Comparison of ENCODE assay signal across 8 cellular contexts in the genomic region with DNA sequence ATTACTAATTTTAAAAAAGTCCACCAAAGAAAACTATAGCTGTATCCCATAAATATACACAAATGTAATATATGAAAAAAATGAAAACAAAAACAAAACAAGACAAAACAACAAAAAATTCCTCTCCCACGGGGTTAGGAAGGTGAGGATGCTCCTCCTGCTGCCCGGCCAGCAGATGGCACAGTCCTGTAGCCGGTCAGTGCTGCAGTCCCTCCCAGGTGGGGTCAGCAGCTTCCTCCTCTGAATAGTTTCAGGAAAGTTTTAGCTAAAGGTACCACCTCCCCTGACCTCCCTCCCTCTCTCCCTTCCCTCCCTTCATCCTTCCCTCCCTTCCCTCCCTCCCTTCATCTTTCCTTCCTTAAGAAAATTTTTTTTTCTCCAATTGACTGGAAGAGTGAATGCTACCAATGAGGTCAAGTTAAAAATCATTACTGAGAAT.
DNase-seq lines count a peak whose midpoint lies in the region; ATAC-seq and TF ChIP-seq lines count a peak whose summit lies in the region.

No MANE protein-coding gene starts in this region.

- H3K18ac ChIP-seq in IMR-90 (ENCODE audit: low read depth, low read length) (peak overlapping the region; percentile 2), mesendoderm (ENCODE audit: low read length) (no peak overlapping the region)

- H3K9ac ChIP-seq in IMR-90 (ENCODE audit: low read depth, low read length) (peak overlapping the region; percentile 22; the same call in 1 of the 2 replicates), mesendoderm (ENCODE audit: low read length) (no peak overlapping the region)

- dilution Hi-C loops in IMR-90 (cut with HindIII; ENCODE audit: low sequenced_read_pairs, unreplicated experiment): no loop called here

- no peaks in the 10 kb centered on the region for H3K79me2 ChIP-seq in mesendoderm (ENCODE audit: control insufficient read depth, insufficient read depth, low read length)

- POLR2A ChIA-PET in IMR-90 (lab: Charles Lee; ENCODE audit: unreplicated experiment): no interaction called here

- H3K4me2 ChIP-seq in IMR-90 (ENCODE audit: low read depth, low read length): 0 out of 2 replicates have a peak overlapping the region, but pooled peaks have one; percentile 31
- H3K4me2 ChIP-seq in mesendoderm (ENCODE audit: low read length): no peak overlapping the region

- in situ Hi-C loops in IMR-90 (cut with MboI; ENCODE audit: low sequenced_read_pairs): no loop called here

- H4K8ac ChIP-seq in IMR-90 (ENCODE audit: low read depth in 2 of 2, low read length in 2 of 2): peak overlapping the region; percentile 6 to 81
- no peak overlapping the region for H4K8ac ChIP-seq in mesendoderm (ENCODE audit: low read depth, low read length)

- peak overlapping the region; percentile 39 for H3K4me3 Mint-ChIP-seq in Calu3 (ENCODE audit: low read depth, unreplicated experiment)
- no peak overlapping the region for H3K4me3 Mint-ChIP-seq in activated T-cell treated with anti-CD3 and anti-CD28 coated beads, Interleukin-2, amount 50 U/mL, for 4 hours

- CTCF ChIA-PET in Calu3 (lab: Charles Lee) (interaction anchor here (1.0 to 2.8 kb wide), 15 partner anchors 15 to 348 kb away, joined by 3 to 15 read pairs (median 6); partner anchors contain the start of genes BCL10 and CCN1), IMR-90 (lab: Yijun Ruan, JAX) (interaction anchor here (0.6 to 2.0 kb wide), 7 partner anchors 10 to 139 kb away, joined by 3 to 6 read pairs (median 3); no protein-coding TSS in a partner anchor)

- intact Hi-C loops in Calu3 (cut with micrococcal nuclease; ENCODE audit: unreplicated experiment): loop anchor here (1.0 to 5.0 kb wide), 2 partner anchors 54 to 118 kb away; no protein-coding TSS in a partner anchor
- intact Hi-C loops in IMR-90 (cut with micrococcal nuclease): no loop called here

- H2BK15ac ChIP-seq in IMR-90 (ENCODE audit: low read depth, low read length) (no peak overlapping the region; the same call in 2 of the 3 replicates), mesendoderm (replicated peaks; ENCODE audit: low read depth) (no peak overlapping the region)

- H2AK5ac ChIP-seq in IMR-90 (ENCODE audit: low read depth, low read length) (peak overlapping the region; percentile 54; the same call in 1 of the 2 replicates), mesendoderm (ENCODE audit: low read length) (no peak overlapping the region)

- H3K27ac ChIP-seq in IMR-90 (ENCODE audit: insufficient read depth, low read length) (peak overlapping the region; percentile 45), mesendoderm (ENCODE audit: low read depth, low read length) (no peak overlapping the region)

- H3K23ac ChIP-seq in IMR-90 (ENCODE audit: low read depth, low read length): peak overlapping the region; percentile 63; the same call in 1 of the 2 replicates
- no peak overlapping the region for H3K23ac ChIP-seq in mesendoderm (ENCODE audit: low read length)

- peak overlapping the region; percentile 64 for H2BK20ac ChIP-seq in IMR-90 (ENCODE audit: low read depth, low read length)

- peak overlapping the region; percentile 8 for H4K91ac ChIP-seq in IMR-90 (ENCODE audit: insufficient read depth, low read depth, low read length)

- peak; percentile 75 for TF ChIP-seq CTCF in Calu3 (IDR thresholded peaks at IDR 0.05; ENCODE audit: unreplicated experiment)
- TF ChIP-seq CTCF in IMR-90 (conservative IDR thresholded peaks at IDR 0.05; ENCODE audit: low read depth, low read length): peak; percentile 65
- peak; percentile 80 for TF ChIP-seq CTCF in cardiac fibroblast (IDR thresholded peaks at IDR 0.05; ENCODE audit: low read depth, low read length)

- H3K36me3 Mint-ChIP-seq in Calu3 (ENCODE audit: insufficient read depth, unreplicated experiment): peaks cover 39% of the 10 kb centered on the region
- H3K36me3 Mint-ChIP-seq in activated T-cell treated with anti-CD3 and anti-CD28 coated beads, Interleukin-2, amount 50 U/mL, for 4 hours (ENCODE audit: insufficient read depth): no peaks in the 10 kb centered on the region

- no peaks in the 10 kb centered on the region for H3K9me3 ChIP-seq in IMR-90 (ENCODE audit: control insufficient read depth, insufficient read depth, low read length)

- H2BK120ac ChIP-seq in IMR-90 (ENCODE audit: low read depth, low read length) (peak overlapping the region; percentile 92), mesendoderm (ENCODE audit: low read depth, low read length) (no peak overlapping the region)

- H3K9me1 ChIP-seq in IMR-90 (ENCODE audit: insufficient read depth, low read length): peaks cover 7% of the 10 kb centered on the region

- peak; percentile 59 for TF ChIP-seq RAD21 in IMR-90 (IDR thresholded peaks at IDR 0.05; ENCODE audit: low read length)

- peak overlapping the region; percentile 4 for H4K5ac ChIP-seq in IMR-90 (ENCODE audit: low read depth, low read length)
- no peak overlapping the region for H4K5ac ChIP-seq in mesendoderm (ENCODE audit: low read length)

- H3K56ac ChIP-seq in IMR-90 (ENCODE audit: extremely low read depth, insufficient read depth, low read length) (peak overlapping the region; percentile 52; the same call in 1 of the 2 replicates), mesendoderm (ENCODE audit: low read length) (no peak overlapping the region)

- H2AFZ ChIP-seq in IMR-90 (replicated peaks; ENCODE audit: low read length, poor library complexity): peak overlapping the region; percentile 35

- H3K4me3 ChIP-seq in IMR-90 (ENCODE audit: insufficient read depth, low read depth, low read length): no peak overlapping the region
- H3K4me3 ChIP-seq in cardiac fibroblast (replicated peaks in 1 of 2; ENCODE audit: low read depth in 2 of 2, low read length in 2 of 2): no peak overlapping the region
- H3K4me3 ChIP-seq in mesendoderm (ENCODE audit: low read length): no peak overlapping the region

- WGBS in IMR-90 (ENCODE audit: extremely low coverage in 2 of 2, insufficient read length in 1 of 2), 2 experiments: no CpG with 5 or more reads among the region's 3 CpGs
- no CpG with 5 or more reads among the region's 3 CpGs for WGBS in mesendoderm (ENCODE audit: extremely low coverage, insufficient coverage, low lambda C conversion rate)

- no peak for TF ChIP-seq POLR2A in IMR-90 (IDR thresholded peaks at IDR 0.05; ENCODE audit: low read depth, low read length)

- no peaks in the 10 kb centered on the region for H3K27me3 Mint-ChIP-seq in Calu3 (ENCODE audit: unreplicated experiment)
- peaks cover 15% of the 10 kb centered on the region for H3K27me3 Mint-ChIP-seq in activated T-cell treated with anti-CD3 and anti-CD28 coated beads, Interleukin-2, amount 50 U/mL, for 4 hours (ENCODE audit: low read depth)

- H2BK5ac ChIP-seq in IMR-90 (ENCODE audit: low read depth, low read length, poor library complexity, severe bottlenecking) (peak overlapping the region; percentile 85), mesendoderm (ENCODE audit: low read length) (no peak overlapping the region)

- DNase-seq in Calu3 (peak; percentile 78), IMR-90 (peak; percentile 63), cardiac fibroblast (ENCODE audit: low read depth in 2 of 2) (peak; percentile 76 to 82), mesendoderm (peak; percentile 89), MV-4-11 (lab: John Stamatoyannopoulos, UW) (no peak)
- DNase-seq in activated T-cell treated with anti-CD3 and anti-CD28 coated beads, Interleukin-2, amount 50 U/mL, for 4 hours: no peak
- DNase-seq in stimulated activated CD4-positive, alpha-beta T cell treated with anti-CD3 and anti-CD28 coated beads, Interleukin-1b, Interleukin-23, amount 100 ng/mL, for 48 hours: no peak

- H3K27me3 ChIP-seq in IMR-90 (ENCODE audit: control insufficient read depth, insufficient read depth, low read length) (no peaks in the 10 kb centered on the region), mesendoderm (ENCODE audit: insufficient read depth, low read length, poor library complexity) (no peaks in the 10 kb centered on the region)

- peaks cover 11% of the 10 kb centered on the region for H3K4me1 ChIP-seq in IMR-90 (ENCODE audit: control insufficient read depth, insufficient read depth, low read length)
- H3K4me1 ChIP-seq in mesendoderm (ENCODE audit: control insufficient read depth, low read depth, low read length): peaks cover 2% of the 10 kb centered on the region

- H3K14ac ChIP-seq in IMR-90 (replicated peaks; ENCODE audit: low read depth, low read length): peak overlapping the region; percentile 61

- ATAC-seq in IMR-90 (ENCODE audit: low read depth): peak; percentile 79
- no peak for ATAC-seq in activated T-cell treated with anti-CD3 and anti-CD28 coated beads, Interleukin-2, amount 50 U/mL, for 4 hours
- ATAC-seq in GM18520 (IDR thresholded peaks at IDR 0.05; ENCODE audit: unreplicated experiment): no peak

- peaks cover 79% of the 10 kb centered on the region for H3K4me1 Mint-ChIP-seq in Calu3 (ENCODE audit: low read depth, unreplicated experiment)
- no peaks in the 10 kb centered on the region for H3K4me1 Mint-ChIP-seq in activated T-cell treated with anti-CD3 and anti-CD28 coated beads, Interleukin-2, amount 50 U/mL, for 4 hours (ENCODE audit: low read depth)

- H2AK9ac ChIP-seq in IMR-90 (replicated peaks; ENCODE audit: low read depth, low read length, poor library complexity): peak overlapping the region; percentile 68

- H3K9me3 Mint-ChIP-seq in Calu3 (ENCODE audit: low read depth, unreplicated experiment): no peaks in the 10 kb centered on the region
- H3K9me3 Mint-ChIP-seq in activated T-cell treated with anti-CD3 and anti-CD28 coated beads, Interleukin-2, amount 50 U/mL, for 4 hours: no peaks in the 10 kb centered on the region

- H4K20me1 ChIP-seq in IMR-90 (ENCODE audit: insufficient read depth, low read length): no peaks in the 10 kb centered on the region

- peak overlapping the region; percentile 96 for H3K27ac Mint-ChIP-seq in Calu3 (ENCODE audit: unreplicated experiment)

- H3K79me1 ChIP-seq in IMR-90 (ENCODE audit: low read depth in 1 of 2, low read length in 2 of 2) (peaks cover 46 to 66% of the 10 kb centered on the region in 2 experiments), mesendoderm (ENCODE audit: low read length) (no peaks in the 10 kb centered on the region)

- peaks cover 9% of the 10 kb centered on the region; the same call in 1 of the 2 replicates for H3K36me3 ChIP-seq in IMR-90 (ENCODE audit: control insufficient read depth, insufficient read depth, low read length)
- H3K36me3 ChIP-seq in mesendoderm (ENCODE audit: control insufficient read depth, insufficient read depth, low read length): no peaks in the 10 kb centered on the region

- BruUV-seq in Calu3 (replicated peaks; lab: Mats Ljungman, UMichigan) (no TSS peak), IMR-90 (replicated peaks; lab: Mats Ljungman, UMichigan) (no TSS peak)

- peak overlapping the region; percentile 86 for H3K4ac ChIP-seq in IMR-90 (ENCODE audit: low read depth, low read length)
- H3K4ac ChIP-seq in mesendoderm (ENCODE audit: low read depth, low read length): no peak overlapping the region

TF ChIP-seq in IMR-90, 13 proteins besides CTCF, POLR2A, EP300 and RAD21 (continues in another document):
- TF ChIP-seq FOS (IDR thresholded peaks at IDR 0.05; ENCODE audit: low read depth, low read length): no peak
- peak; percentile 26; the same call in 1 of the 2 replicates for TF ChIP-seq MAZ (IDR thresholded peaks at IDR 0.05; ENCODE audit: borderline replicate concordance, low read depth, low read length)
- TF ChIP-seq CEBPB (IDR thresholded peaks at IDR 0.05; ENCODE audit: low read depth, low read length): no peak
- TF ChIP-seq BHLHE40 (IDR thresholded peaks at IDR 0.05; ENCODE audit: low read depth, low read length): no peak

Comparison
In these comparisons a context has a peak if more than half of its experiments do, and no peak if none do; other contexts are left out.
1. DNase-seq: peak in Calu3 (single experiment), IMR-90 (single experiment), cardiac fibroblast (2 of 2) and mesendoderm (single experiment); none in activated T-cell treated with anti-CD3 and anti-CD28 coated beads, Interleukin-2, amount 50 U/mL, for 4 hours (single experiment), stimulated activated CD4-positive, alpha-beta T cell treated with anti-CD3 and anti-CD28 coated beads, Interleukin-1b, Interleukin-23, amount 100 ng/mL, for 48 hours (single experiment) and MV-4-11 (single experiment).
2. Peak in every context shown above with its lines, with median percentiles within 50 percentile points of each other: CTCF ChIP-seq.